10 cellular contexts compared by ENCODE assay signal in genomic region chr1:198676253-198676652, GRCh38. TPM values are rescaled to one million over a fixed set of nuclear protein-coding genes. Genes with fewer than 3 reads are reported as not detected.
DNase-seq lines count a peak whose midpoint lies in the region; ATAC-seq and TF ChIP-seq lines count a peak whose summit lies in the region.
"Had no signal": no experiment of that assay in that cellular context is flagged by ENCODE, and none has a peak within 500 bp of the region (broad histone marks: within the 10 kb centered on the region; RNA-seq: fewer than 3 reads in every experiment).

No MANE protein-coding gene starts in this region.

- H3K4me3 ChIP-seq in spleen (peak overlapping the region in 1 of 8 donors; percentile 59), gastrocnemius medialis (no peak overlapping the region)
- H3K4me3 ChIP-seq: neural progenitor cell had no signal

- DNase-seq in activated CD4-positive, alpha-beta T cell treated with anti-CD3 and anti-CD28 coated beads for 36 hours = peak; percentile 36
- DNase-seq in activated CD4-positive, alpha-beta T cell treated with anti-CD3 and anti-CD28 coated beads, Interleukin-2, amount 50 U/mL, for 4 hours = no peak
- DNase-seq in NCI-H2171 (lab: John Stamatoyannopoulos, UW) (peak; percentile 69), spleen (no peak), 8988T (no peak), gastrocnemius medialis (no peak)
- peak in 1 of 2 donors; percentile 39 for DNase-seq in activated T-cell treated with anti-CD3 and anti-CD28 coated beads, Interleukin-2, amount 50 U/mL, for 72 hours
- no peak for DNase-seq in stimulated activated CD4-positive, alpha-beta T cell treated with anti-CD3 and anti-CD28 coated beads, Interleukin-2, amount 100 ng/mL, for 24 hours

- H3K9me3 ChIP-seq in spleen = no peaks in the 10 kb centered on the region
- H3K9me3 ChIP-seq in gastrocnemius medialis = no peaks in the 10 kb centered on the region

- no peaks in the 10 kb centered on the region for H3K9me3 Mint-ChIP-seq in activated CD4-positive, alpha-beta T cell treated with anti-CD3 and anti-CD28 coated beads for 36 hours (ENCODE audit: low read depth)
- peaks cover 0 to 1% of the 10 kb centered on the region in 2 donors for H3K9me3 Mint-ChIP-seq in activated T-cell treated with anti-CD3 and anti-CD28 coated beads, Interleukin-2, amount 50 U/mL, for 72 hours
- H3K9me3 Mint-ChIP-seq: neural progenitor cell had no signal

- in situ Hi-C loops in gastrocnemius medialis (cut with MboI; ENCODE audit: low sequenced_read_pairs in 4 of 4) = no loop called here

- peaks cover 91% of the 10 kb centered on the region for H3K4me1 Mint-ChIP-seq in activated CD4-positive, alpha-beta T cell treated with anti-CD3 and anti-CD28 coated beads for 36 hours
- H3K4me1 Mint-ChIP-seq in activated T-cell treated with anti-CD3 and anti-CD28 coated beads, Interleukin-2, amount 50 U/mL, for 72 hours (ENCODE audit: low read depth) = peaks cover 99% of the 10 kb centered on the region

- peak; percentile 35 for ATAC-seq in activated CD4-positive, alpha-beta T cell treated with anti-CD3 and anti-CD28 coated beads for 36 hours
- ATAC-seq in activated T-cell treated with anti-CD3 and anti-CD28 coated beads, Interleukin-2, amount 50 U/mL, for 72 hours (replicated peaks in 1 of 2) = peak; percentile 56 to 64
- ATAC-seq in gastrocnemius medialis = no peak

- H3K4me1 ChIP-seq in spleen (peaks cover 50 to 100% (median 95%) of the 10 kb centered on the region in 6 donors), gastrocnemius medialis (no peaks in the 10 kb centered on the region)

- POLR2A ChIA-PET in activated CD4-positive, alpha-beta T cell treated with anti-CD3 and anti-CD28 coated beads for 36 hours (lab: Charles Lee) = interaction anchor here (1.0 kb wide), 1 partner anchor 14 kb away, joined by 3 read pairs; no protein-coding TSS in a partner anchor

- peak overlapping the region; percentile 73 for H3K4me3 Mint-ChIP-seq in activated CD4-positive, alpha-beta T cell treated with anti-CD3 and anti-CD28 coated beads for 36 hours
- H3K4me3 Mint-ChIP-seq in activated T-cell treated with anti-CD3 and anti-CD28 coated beads, Interleukin-2, amount 50 U/mL, for 72 hours = peak overlapping the region; percentile 69 to 92
- H3K4me3 Mint-ChIP-seq: neural progenitor cell had no signal

- CTCF ChIA-PET in activated CD4-positive, alpha-beta T cell treated with anti-CD3 and anti-CD28 coated beads for 36 hours (lab: Charles Lee) = interaction anchor here (0.8 to 7.7 kb wide), 3 partner anchors 7 to 55 kb away, joined by 3 to 58 read pairs (median 5); no protein-coding TSS in a partner anchor

- intact Hi-C loops in activated CD4-positive, alpha-beta T cell treated with anti-CD3 and anti-CD28 coated beads for 36 hours (cut with DNase I, micrococcal nuclease) = loop anchor here in 1 of 2 experiments (2.0 kb wide), 1 partner anchor 899 kb away; no protein-coding TSS in a partner anchor
- intact Hi-C loops in spleen (cut with DNase I; ENCODE audit: low total_unique reads) (no loop called here), gastrocnemius medialis (cut with DNase I; ENCODE audit: low total_unique reads) (no loop called here)

- peaks cover 69% of the 10 kb centered on the region for H3K36me3 Mint-ChIP-seq in activated CD4-positive, alpha-beta T cell treated with anti-CD3 and anti-CD28 coated beads for 36 hours (ENCODE audit: low read depth)
- H3K36me3 Mint-ChIP-seq in activated T-cell treated with anti-CD3 and anti-CD28 coated beads, Interleukin-2, amount 50 U/mL, for 72 hours (ENCODE audit: insufficient read depth in 2 of 2) = peaks cover 17 to 42% of the 10 kb centered on the region in 2 donors

- H3K36me3 ChIP-seq in spleen = peaks cover 0 to 27% (median 5%) of the 10 kb centered on the region in 6 donors
- H3K36me3 ChIP-seq in gastrocnemius medialis = no peaks in the 10 kb centered on the region
- H3K36me3 ChIP-seq: neural progenitor cell had no signal

- no peaks in the 10 kb centered on the region for H3K27me3 Mint-ChIP-seq in activated CD4-positive, alpha-beta T cell treated with anti-CD3 and anti-CD28 coated beads for 36 hours
- no peaks in the 10 kb centered on the region for H3K27me3 Mint-ChIP-seq in activated T-cell treated with anti-CD3 and anti-CD28 coated beads, Interleukin-2, amount 50 U/mL, for 72 hours (ENCODE audit: low read depth)

- H3K27ac ChIP-seq in spleen (peak overlapping the region in 7 of 8 donors; percentile 85 to 93 (median 88)), gastrocnemius medialis (no peak overlapping the region)
- H3K27ac ChIP-seq: neural progenitor cell had no signal

- no peaks in the 10 kb centered on the region for H3K27me3 ChIP-seq in spleen (replicated peaks in 1 of 7)
- no peaks in the 10 kb centered on the region for H3K27me3 ChIP-seq in gastrocnemius medialis
- H3K27me3 ChIP-seq: neural progenitor cell had no signal

- 22 to 65% (median 45%) methylated on average over 1 of the region's 1 CpG for WGBS in spleen, 5 donors

- no peak for TF ChIP-seq CTCF in spleen (IDR thresholded peaks at IDR 0.05 in 8 of 11, conservative IDR thresholded peaks at IDR 0.05 in 3 of 11)
- no peak for TF ChIP-seq CTCF in gastrocnemius medialis (IDR thresholded peaks at IDR 0.05 in 4 of 5, conservative IDR thresholded peaks at IDR 0.05 in 1 of 5)

- no peak for TF ChIP-seq POLR2A in spleen (IDR thresholded peaks at IDR 0.05)
- TF ChIP-seq POLR2A in gastrocnemius medialis (IDR thresholded peaks at IDR 0.05) = no peak

- H3K27ac Mint-ChIP-seq in activated CD4-positive, alpha-beta T cell treated with anti-CD3 and anti-CD28 coated beads for 36 hours = peak overlapping the region; percentile 98
- peak overlapping the region; percentile 97 for H3K27ac Mint-ChIP-seq in activated T-cell treated with anti-CD3 and anti-CD28 coated beads, Interleukin-2, amount 50 U/mL, for 72 hours
- H3K27ac Mint-ChIP-seq: neural progenitor cell had no signal

RNA-seq across cellular contexts. Expression of gene PTPRC, which starts 37.4 kb away (rescaled TPM):
- total RNA-seq in activated CD4-positive, alpha-beta T cell treated with anti-CD3 and anti-CD28 coated beads for 36 hours = 100 to 1,000 TPM; 458 to 564 TPM
- 100 to 1,000 TPM; 490 to 545 TPM for total RNA-seq in activated T-cell treated with anti-CD3 and anti-CD28 coated beads, Interleukin-2, amount 50 U/mL, for 72 hours
- total RNA-seq in spleen = 100 to 1,000 TPM; 439 to 716 (median 526) TPM
- 10 to 100 TPM; 79.2 to 99.3 (median 92.4) TPM for polyA plus RNA-seq in spleen
- total RNA-seq in gastrocnemius medialis = 10 to 100 TPM in 1 of 4 donors, 1 to 10 TPM in 3; 1.7 to 10.4 (median 5.3) TPM
- total RNA-seq: NCI-H460 had no signal

Comparison
In these comparisons a context has a peak if more than half of its experiments do, and no peak if none do; other contexts are left out.
1. DNase-seq: peak in activated CD4-positive, alpha-beta T cell treated with anti-CD3 and anti-CD28 coated beads for 36 hours (single experiment) and NCI-H2171 (single experiment); none in activated CD4-positive, alpha-beta T cell treated with anti-CD3 and anti-CD28 coated beads, Interleukin-2, amount 50 U/mL, for 4 hours (0 of 2), spleen (single experiment), stimulated activated CD4-positive, alpha-beta T cell treated with anti-CD3 and anti-CD28 coated beads, Interleukin-2, amount 100 ng/mL, for 24 hours (0 of 2), 8988T (single experiment) and gastrocnemius medialis (0 of 2).
2. ATAC-seq: peak in activated CD4-positive, alpha-beta T cell treated with anti-CD3 and anti-CD28 coated beads for 36 hours (single experiment) and activated T-cell treated with anti-CD3 and anti-CD28 coated beads, Interleukin-2, amount 50 U/mL, for 72 hours (2 of 2); none in gastrocnemius medialis (0 of 2).
3. H3K27ac ChIP-seq: peak in spleen (7 of 8); none in gastrocnemius medialis (0 of 4).
4. RNA of gene PTPRC, which starts 37.4 kb away (total RNA-seq): 458 to 564 TPM in activated CD4-positive, alpha-beta T cell treated with anti-CD3 and anti-CD28 coated beads for 36 hours, 490 to 545 TPM in activated T-cell treated with anti-CD3 and anti-CD28 coated beads, Interleukin-2, amount 50 U/mL, for 72 hours and 439 to 716 TPM in spleen; 1.7 to 10.4 TPM in gastrocnemius medialis; every median in the first group is over 10 times any median in the second.